11 cellular contexts compared by ENCODE assay signal in the genomic region with DNA sequence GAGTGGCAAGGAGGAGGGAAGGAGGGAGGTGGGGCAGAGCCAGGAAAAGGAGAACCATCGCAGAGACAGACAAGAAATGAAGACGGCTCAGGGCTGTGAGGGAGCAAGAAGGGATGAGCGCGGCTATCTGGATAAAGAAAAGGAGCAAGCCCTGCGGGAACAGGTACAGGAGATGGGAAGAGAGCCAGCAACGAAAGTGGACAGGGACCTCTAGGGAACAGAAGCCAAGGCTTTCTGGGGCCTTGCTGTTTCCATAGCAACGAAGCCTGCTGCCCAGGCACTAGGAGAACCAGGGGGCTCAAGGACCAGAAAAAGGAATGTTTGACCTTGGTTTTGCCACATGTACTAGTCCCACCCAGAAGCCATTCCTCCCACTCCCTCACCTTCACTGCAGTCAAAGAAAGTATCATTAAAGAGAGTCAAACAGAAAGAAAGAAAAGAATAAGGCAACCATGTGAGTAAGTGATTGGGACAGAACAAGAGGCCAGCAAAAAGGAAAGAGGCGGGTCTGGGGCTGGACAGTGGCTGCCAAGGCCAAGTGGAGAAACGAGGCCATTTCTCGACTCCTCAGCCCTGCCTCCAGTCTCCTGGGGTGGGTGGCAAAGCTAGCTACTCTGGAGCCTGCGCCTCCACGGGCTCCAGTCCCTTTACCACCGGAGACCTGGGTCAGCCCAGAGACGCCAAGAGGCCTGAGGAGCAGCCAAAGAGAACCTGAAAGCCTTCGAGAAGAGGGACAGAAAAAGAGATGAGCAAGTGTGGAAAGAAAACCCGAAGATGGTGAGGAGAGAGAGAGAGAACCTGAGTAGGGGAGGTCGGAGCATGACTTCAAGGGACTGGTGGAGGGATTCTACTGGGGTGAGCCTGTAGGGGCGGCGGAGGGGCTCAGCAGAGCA. TPM values are rescaled to one million over a fixed set of nuclear protein-coding genes. Genes with fewer than 3 reads are reported as not detected.
DNase-seq lines count a peak whose midpoint lies in the region; ATAC-seq and TF ChIP-seq lines count a peak whose summit lies in the region.
"Had no signal": no experiment of that assay in that cellular context is flagged by ENCODE, and none has a peak within 500 bp of the region (broad histone marks: within the 10 kb centered on the region; RNA-seq: fewer than 3 reads in every experiment).

No MANE protein-coding gene starts in this region.

- POLR2A ChIA-PET in CD8-positive, alpha-beta T cell (lab: Charles Lee) = interaction anchor here (0.7 to 1.4 kb wide), 3 partner anchors 11 to 56 kb away, joined by 3 to 7 read pairs (median 4); a partner anchor contains a TSS
- POLR2A ChIA-PET in OCI-LY7 (lab: Charles Lee) = interaction anchor here (1.2 kb wide), 1 partner anchor 18 kb away, joined by 3 read pairs; no protein-coding TSS in a partner anchor

- H3K27ac Mint-ChIP-seq in CD8-positive, alpha-beta T cell = peak overlapping the region; percentile 63
- H3K27ac Mint-ChIP-seq in glutamatergic neuron (ENCODE audit: unreplicated experiment) = peak overlapping the region; percentile 87
- H3K27ac Mint-ChIP-seq in progenitor cell of endocrine pancreas = no peak overlapping the region

- TF ChIP-seq CTCF in CD8-positive, alpha-beta T cell (IDR thresholded peaks at IDR 0.05) = no peak
- TF ChIP-seq CTCF in OCI-LY7 (conservative IDR thresholded peaks at IDR 0.05; ENCODE audit: low read length) = no peak
- TF ChIP-seq CTCF in glutamatergic neuron (IDR thresholded peaks at IDR 0.05; ENCODE audit: partially characterized antibody, unreplicated experiment) = no peak
- no peak for TF ChIP-seq CTCF in progenitor cell of endocrine pancreas (IDR thresholded peaks at IDR 0.05; ENCODE audit: unreplicated experiment)

- CTCF ChIA-PET in CD8-positive, alpha-beta T cell (lab: Charles Lee) = interaction anchor here (0.7 to 2.6 kb wide), 20 partner anchors 11 to 338 kb away, joined by 3 to 22 read pairs (median 5); a partner anchor contains a TSS
- CTCF ChIA-PET in OCI-LY7 (lab: Charles Lee; ENCODE audit: unreplicated experiment) = interaction anchor here (0.6 to 1.5 kb wide), 8 partner anchors 11 to 345 kb away, joined by 3 to 6 read pairs (median 4); a partner anchor contains a TSS

- BruUV-seq in OCI-LY7 (replicated peaks; lab: Mats Ljungman, UMichigan) = no TSS peak

- no peaks in the 10 kb centered on the region for H4K20me1 ChIP-seq in OCI-LY7 (ENCODE audit: insufficient read depth, low read length)

- intact Hi-C loops in CD8-positive, alpha-beta T cell (cut with DNase I, micrococcal nuclease) = loop anchor here (1.0 to 5.0 kb wide), 5 partner anchors 35 to 434 kb away; a partner anchor contains a TSS
- intact Hi-C loops in OCI-LY7 (cut with micrococcal nuclease; ENCODE audit: unreplicated experiment) = loop anchor here (1.0 to 5.0 kb wide), 2 partner anchors 35 to 54 kb away; a partner anchor contains a TSS

- H3K4me3 Mint-ChIP-seq in CD8-positive, alpha-beta T cell = peak overlapping the region; percentile 64
- peak overlapping the region; percentile 76 for H3K4me3 Mint-ChIP-seq in glutamatergic neuron (ENCODE audit: unreplicated experiment)
- H3K4me3 Mint-ChIP-seq in progenitor cell of endocrine pancreas (ENCODE audit: low read depth) = peak overlapping the region; percentile 88

- H3K27ac ChIP-seq in CD8-positive, alpha-beta T cell (ENCODE audit: low read depth, low read length) = no peak overlapping the region
- no peak overlapping the region for H3K27ac ChIP-seq in OCI-LY7 (ENCODE audit: low read depth, low read length, poor library complexity, severe bottlenecking)
- H3K27ac ChIP-seq: cardiac muscle cell had no signal

- peaks cover 6% of the 10 kb centered on the region for H3K27me3 Mint-ChIP-seq in CD8-positive, alpha-beta T cell (ENCODE audit: low read depth)
- H3K27me3 Mint-ChIP-seq in glutamatergic neuron (ENCODE audit: unreplicated experiment) (peaks cover 28% of the 10 kb centered on the region), progenitor cell of endocrine pancreas (peaks cover 67% of the 10 kb centered on the region)

- peak overlapping the region; percentile 30; the same call in 1 of the 2 replicates for H3K4me2 ChIP-seq in OCI-LY7 (ENCODE audit: low read length)

- H3K9me2 ChIP-seq in OCI-LY7 (ENCODE audit: insufficient read depth, low read length) = no peaks in the 10 kb centered on the region

- H3K36me3 Mint-ChIP-seq in CD8-positive, alpha-beta T cell = no peaks in the 10 kb centered on the region
- H3K36me3 Mint-ChIP-seq in glutamatergic neuron (ENCODE audit: unreplicated experiment) (peaks cover 10% of the 10 kb centered on the region), progenitor cell of endocrine pancreas (ENCODE audit: insufficient read depth) (no peaks in the 10 kb centered on the region)

- H3K4me1 Mint-ChIP-seq in CD8-positive, alpha-beta T cell (ENCODE audit: low read depth) = peaks cover 17% of the 10 kb centered on the region
- H3K4me1 Mint-ChIP-seq in glutamatergic neuron (ENCODE audit: low read depth, unreplicated experiment) = peaks cover 53% of the 10 kb centered on the region
- peaks cover 4% of the 10 kb centered on the region for H3K4me1 Mint-ChIP-seq in progenitor cell of endocrine pancreas (ENCODE audit: low read depth)

- H3K9me3 ChIP-seq in CD8-positive, alpha-beta T cell (ENCODE audit: low read length) = no peaks in the 10 kb centered on the region
- H3K9me3 ChIP-seq in OCI-LY7 (ENCODE audit: low read length) = no peaks in the 10 kb centered on the region

- no peak overlapping the region for H3K4me3 ChIP-seq in CD8-positive, alpha-beta T cell (ENCODE audit: low read depth, low read length)
- peak overlapping the region; percentile 67 for H3K4me3 ChIP-seq in OCI-LY7 (ENCODE audit: low read depth, low read length, poor library complexity, severe bottlenecking)

- H3K27me3 ChIP-seq in CD8-positive, alpha-beta T cell (ENCODE audit: insufficient read depth, low read length) = no peaks in the 10 kb centered on the region

- H3K36me3 ChIP-seq in CD8-positive, alpha-beta T cell (ENCODE audit: insufficient read depth, low read length) = no peaks in the 10 kb centered on the region
- no peaks in the 10 kb centered on the region for H3K36me3 ChIP-seq in OCI-LY7 (ENCODE audit: insufficient read depth, low read length)
- H3K36me3 ChIP-seq: cardiac muscle cell had no signal

- H2AFZ ChIP-seq in OCI-LY7 (ENCODE audit: low read length) = peak overlapping the region; percentile 85; the same call in 1 of the 2 replicates

- peaks cover 12% of the 10 kb centered on the region for H3K4me1 ChIP-seq in CD8-positive, alpha-beta T cell (ENCODE audit: insufficient read depth, low read length)
- H3K4me1 ChIP-seq in OCI-LY7 (ENCODE audit: insufficient read depth, low read length, poor library complexity, severe bottlenecking) = peaks cover 16% of the 10 kb centered on the region

- no peak for DNase-seq in CD8-positive, alpha-beta T cell
- no peak for DNase-seq in OCI-LY7 (ENCODE audit: low spot score)
- no peak for DNase-seq in glutamatergic neuron
- DNase-seq in progenitor cell of endocrine pancreas (ENCODE audit: low spot score, unreplicated experiment) = no peak
- DNase-seq in NCI-H2227 (lab: John Stamatoyannopoulos, UW; ENCODE audit: unreplicated experiment) = no peak
- DNase-seq in AG08396 (ENCODE audit: low spot score) = no peak
- DNase-seq in SKM-1 treated with dmso at 0.1 percent for 144 hours (lab: John Stamatoyannopoulos, UW; ENCODE audit: unreplicated experiment) = no peak

- no peak for ATAC-seq in CD8-positive, alpha-beta T cell
- no peak for ATAC-seq in HG02970 (IDR thresholded peaks at IDR 0.05; ENCODE audit: low FRiP score, unreplicated experiment)

- no peaks in the 10 kb centered on the region for H3K9me3 Mint-ChIP-seq in CD8-positive, alpha-beta T cell
- H3K9me3 Mint-ChIP-seq in glutamatergic neuron (ENCODE audit: unreplicated experiment) = peaks cover 10% of the 10 kb centered on the region
- H3K9me3 Mint-ChIP-seq in progenitor cell of endocrine pancreas (ENCODE audit: low read depth) = no peaks in the 10 kb centered on the region
- H3K9me3 Mint-ChIP-seq: activated CD4-positive, alpha-beta T cell treated with anti-CD3 and anti-CD28 coated beads, Interleukin-2, amount 10 ng/mL, durations not matched to agents 7 days and 5 days had no signal

- H3K79me2 ChIP-seq in OCI-LY7 (ENCODE audit: insufficient read depth, low read depth, low read length) = no peaks in the 10 kb centered on the region

RNA-seq across cellular contexts. Expression of a gene that starts 35.1 kb away (rescaled TPM):
- under 1 TPM; 0.17 to 0.43 TPM for total RNA-seq in CD8-positive, alpha-beta T cell
- total RNA-seq in OCI-LY7 (2014; rRNA removed; shearing (Covaris generic)) = 2.2 and 2.4 TPM in 2 replicates
- total RNA-seq in OCI-LY7 (2022) = 1.6 and 3.3 TPM in 2 replicates
- total RNA-seq in glutamatergic neuron (ENCODE audit: unreplicated experiment) = 50.4 TPM
- 0.17 and 0.60 TPM in 2 replicates for total RNA-seq in progenitor cell of endocrine pancreas

RNA-seq across cellular contexts. Expression of a gene that starts 56.1 kb away (rescaled TPM):
- 100 to 1,000 TPM; 468 to 472 TPM for total RNA-seq in CD8-positive, alpha-beta T cell
- 127 and 145 TPM in 2 replicates for total RNA-seq in OCI-LY7 (2014; rRNA removed; shearing (Covaris generic))
- total RNA-seq in OCI-LY7 (2022) (195 and 205 TPM in 2 replicates), glutamatergic neuron (ENCODE audit: unreplicated experiment) (2.9 TPM), progenitor cell of endocrine pancreas (0.53 and 0.73 TPM in 2 replicates)
- total RNA-seq: NCI-H460 had no signal

Comparison
In these comparisons a context has a peak if more than half of its experiments do, and no peak if none do; other contexts are left out.
1. RNA of a gene that starts 35.1 kb away (total RNA-seq): 50.4 TPM in glutamatergic neuron (single experiment); 1.6 to 3.3 TPM in OCI-LY7, 0.17 to 0.43 TPM in CD8-positive, alpha-beta T cell and 0.17 to 0.60 TPM in progenitor cell of endocrine pancreas; every median in the first group is over 10 times any median in the second.
2. RNA of a gene that starts 56.1 kb away (total RNA-seq): 468 to 472 TPM in CD8-positive, alpha-beta T cell and 127 to 205 TPM in OCI-LY7; 2.9 TPM in glutamatergic neuron (single experiment) and 0.53 to 0.73 TPM in progenitor cell of endocrine pancreas; every median in the first group is over 10 times any median in the second.
3. Peak in every context shown above with its lines, with median percentiles within 50 percentile points of each other: H3K4me3 Mint-ChIP-seq.